15 cellular contexts compared by ENCODE assay signal in genomic region chrX:2780472-2781225, GRCh38. TPM values are rescaled to one million over a fixed set of nuclear protein-coding genes. Genes with fewer than 3 reads are reported as not detected.
DNase-seq lines count a peak whose midpoint lies in the region; ATAC-seq and TF ChIP-seq lines count a peak whose summit lies in the region.
"Not testable (repeated sequence)": the region's sequence is repeated elsewhere in the genome, so short reads cannot be mapped to it uniquely, and the experiment has no call there.
"Had no signal": no experiment of that assay in that cellular context is flagged by ENCODE, and none has a peak within 500 bp of the region (broad histone marks: within the 10 kb centered on the region; RNA-seq: fewer than 3 reads in every experiment).

No MANE protein-coding gene starts in this region.

- H3K27me3 ChIP-seq in GM23338 (ENCODE audit: insufficient read depth); iPS-18a (ENCODE audit: control insufficient read depth, insufficient read depth, low read length): not testable (repeated sequence)
- peaks cover 18% of the 10 kb centered on the region for H3K27me3 ChIP-seq in OCI-LY3 (ENCODE audit: low read depth, low read length)

- H3K9ac ChIP-seq in OCI-LY3 (ENCODE audit: low read length) = not testable (repeated sequence)
- peak overlapping the region; percentile 8 for H3K9ac ChIP-seq in iPS-18a (ENCODE audit: low read length)

- not testable (repeated sequence) for H3K79me2 ChIP-seq in GM23338 (replicated peaks; ENCODE audit: insufficient read depth); OCI-LY3 (ENCODE audit: low read length)

- H3K9me3 ChIP-seq in OCI-LY3 (ENCODE audit: insufficient read depth, low read length); iPS-18a (ENCODE audit: control insufficient read depth, low read depth, low read length): not testable (repeated sequence)

- not testable (repeated sequence) for H3K27me3 Mint-ChIP-seq in GM23338 (ENCODE audit: insufficient read depth, low read depth, poor library complexity); mesothelial cell of epicardium (ENCODE audit: low read depth); type B pancreatic cell

- not testable (repeated sequence) for H3F3A ChIP-seq in GM23338 (replicated peaks; ENCODE audit: low read depth)

- H3K4me1 Mint-ChIP-seq in GM23338 = peaks cover 48% of the 10 kb centered on the region
- peaks cover 33% of the 10 kb centered on the region for H3K4me1 Mint-ChIP-seq in mesothelial cell of epicardium
- H3K4me1 Mint-ChIP-seq in type B pancreatic cell (ENCODE audit: unreplicated experiment) = peaks cover 21% of the 10 kb centered on the region

- H3K4me3 ChIP-seq in GM23338 (0 out of 2 replicates have a peak overlapping the region, but pooled peaks have one; percentile 1), OCI-LY3 (ENCODE audit: low read length) (peak overlapping the region; percentile 29; the same call in 1 of the 2 replicates), iPS-18a (ENCODE audit: low read length) (peak overlapping the region; percentile 7)

- peak overlapping the region; percentile 88 for H3K27ac Mint-ChIP-seq in GM23338
- H3K27ac Mint-ChIP-seq in mesothelial cell of epicardium = peak overlapping the region; percentile 20
- peak overlapping the region; percentile 77 for H3K27ac Mint-ChIP-seq in type B pancreatic cell

- not testable (repeated sequence) for H4K20me1 ChIP-seq in GM23338 (replicated peaks; ENCODE audit: insufficient read depth); OCI-LY3 (ENCODE audit: insufficient read depth, low read length)

- H3K27ac ChIP-seq in GM23338 (ENCODE audit: low read depth) = peak overlapping the region; percentile 98
- H3K27ac ChIP-seq in OCI-LY3 (ENCODE audit: low read length) = not testable (repeated sequence)
- H3K27ac ChIP-seq in iPS-18a (ENCODE audit: low read length) = peak overlapping the region; percentile 77

- DNase-seq in DMS53 (lab: John Stamatoyannopoulos, UW) (peak; percentile 67), GM23338 (ENCODE audit: low spot score) (peak; percentile 71)
- not testable (repeated sequence) for DNase-seq in mesothelial cell of epicardium (ENCODE audit: low spot score in 2 of 2, unreplicated experiment in 2 of 2); type B pancreatic cell (ENCODE audit: extremely low spot score, unreplicated experiment)

- H3K4me2 ChIP-seq in GM23338 (peak overlapping the region; percentile 34), OCI-LY3 (ENCODE audit: low read length) (peak overlapping the region; percentile 38)

- H3K36me3 Mint-ChIP-seq in GM23338 (ENCODE audit: low read depth); mesothelial cell of epicardium; type B pancreatic cell: not testable (repeated sequence)

- not testable (repeated sequence) for H3K36me3 ChIP-seq in GM23338 (ENCODE audit: insufficient read depth); OCI-LY3 (replicated peaks; ENCODE audit: low read depth, low read length); iPS-18a (ENCODE audit: control insufficient read depth, low read depth, low read length)

- ATAC-seq in GM19043 (IDR thresholded peaks at IDR 0.05; ENCODE audit: low read depth, unreplicated experiment) (peak; percentile 78), GM23338 (peak; percentile 88), HG03159 (IDR thresholded peaks at IDR 0.05; ENCODE audit: unreplicated experiment) (peak; percentile 48)

- not testable (repeated sequence) for H3K9me3 Mint-ChIP-seq in GM23338, mesothelial cell of epicardium, type B pancreatic cell

- not testable (repeated sequence) for TF ChIP-seq CTCF in GM23338 (conservative IDR thresholded peaks at IDR 0.05; ENCODE audit: low read depth in 2 of 2); OCI-LY3 (IDR thresholded peaks at IDR 0.05; ENCODE audit: low read depth, low read length); mesothelial cell of epicardium (IDR thresholded peaks at IDR 0.05; ENCODE audit: unreplicated experiment); type B pancreatic cell (conservative IDR thresholded peaks at IDR 0.05)

- H3K4me3 Mint-ChIP-seq in GM23338 (peak overlapping the region; percentile 7; the same call in 1 of the 3 replicates), type B pancreatic cell (peak overlapping the region; percentile 25)
- not testable (repeated sequence) for H3K4me3 Mint-ChIP-seq in mesothelial cell of epicardium

- H2AFZ ChIP-seq in GM23338; OCI-LY3 (ENCODE audit: low read depth, low read length): not testable (repeated sequence)

- not testable (repeated sequence) for H3K9me2 ChIP-seq in GM23338 (ENCODE audit: insufficient read depth)

- peaks cover 51% of the 10 kb centered on the region for H3K4me1 ChIP-seq in GM23338 (ENCODE audit: insufficient read depth)
- H3K4me1 ChIP-seq in OCI-LY3 (ENCODE audit: low read length) = peaks cover 18% of the 10 kb centered on the region
- H3K4me1 ChIP-seq in iPS-18a (ENCODE audit: control insufficient read depth, low read depth, low read length) = peaks cover 38% of the 10 kb centered on the region

RNA-seq across cellular contexts. Expression of gene XG, which starts 28.8 kb away (rescaled TPM):
- total RNA-seq in GM23338 (2014; rRNA removed; shearing (Covaris generic)) = 0.28 and 0.97 TPM in 2 replicates
- 0.40 and 0.60 TPM in 2 replicates for polyA plus RNA-seq in GM23338 (2016; fragmentation: Nextera tagmentation; extraction: Ambion mirVana)
- total RNA-seq in mesothelial cell of epicardium (0.60 to 1.3 TPM (median 1.2 TPM) in 3 replicates), type B pancreatic cell (ENCODE audit: low replicate concordance) (0.55 and 0.63 TPM in 2 replicates)
- total RNA-seq: activated CD4-positive, alpha-beta T cell treated with anti-CD3 and anti-CD28 coated beads for 36 hours; activated CD8-positive, alpha-beta T cell treated with anti-CD3 and anti-CD28 coated beads, Interleukin-2, amount 10 ng/mL, durations not matched to agents 7 days and 5 days; activated T-helper 2 cell treated with anti-CD3 and anti-CD28 coated beads, Interferon-gamma antibody, Interleukin-2, Interleukin-4, amounts not matched to agents 10 μg/mL and 5 μg/mL and 100 μg/mL, durations not matched to agents 14 hours and 24 hours and 36 hours; CD4-positive, alpha-beta T cell; K562; MCF 10A; T-helper 2 cell treated with Interferon-gamma antibody and Interleukin-4, amounts not matched to agents 100 ng/mL and 5 ng/mL, for 36 hours had no signal

RNA-seq across cellular contexts. Expression of gene GYG2, which starts 48.1 kb away (rescaled TPM):
- 47.0 and 63.8 TPM in 2 replicates for total RNA-seq in GM23338 (2014; rRNA removed; shearing (Covaris generic))
- 15.6 and 17.6 TPM in 2 replicates for polyA plus RNA-seq in GM23338 (2016; fragmentation: Nextera tagmentation; extraction: Ambion mirVana)
- total RNA-seq in mesothelial cell of epicardium (60.8 to 68.1 TPM (median 62.8 TPM) in 3 replicates), type B pancreatic cell (ENCODE audit: low replicate concordance) (19.7 and 49.2 TPM in 2 replicates)
- total RNA-seq: activated CD4-positive, alpha-beta T cell treated with anti-CD3 and anti-CD28 coated beads for 36 hours; activated CD8-positive, alpha-beta T cell treated with anti-CD3 and anti-CD28 coated beads, Interleukin-2, amount 10 ng/mL, durations not matched to agents 7 days and 5 days; activated T-helper 2 cell treated with anti-CD3 and anti-CD28 coated beads, Interferon-gamma antibody, Interleukin-2, Interleukin-4, amounts not matched to agents 10 μg/mL and 5 μg/mL and 100 μg/mL, durations not matched to agents 14 hours and 24 hours and 36 hours; CD4-positive, alpha-beta T cell; MCF 10A; T-helper 2 cell treated with Interferon-gamma antibody and Interleukin-4, amounts not matched to agents 100 ng/mL and 5 ng/mL, for 36 hours had no signal

Comparison
In these comparisons a context has a peak if more than half of its experiments do, and no peak if none do; other contexts are left out.
1. H3K27ac Mint-ChIP-seq: peak in every context shown above with its lines; median percentile 88 in GM23338; 77 in type B pancreatic cell; 20 in mesothelial cell of epicardium.